In genomic region chr7:76165973-76166403, GRCh38 we compare ENCODE assay signal across 8 cellular contexts. TPM values are rescaled to one million over a fixed set of nuclear protein-coding genes. Genes with fewer than 3 reads are reported as not detected.
DNase-seq lines count a peak whose midpoint lies in the region; TF ChIP-seq lines count a peak whose summit lies in the region.

No MANE protein-coding gene starts in this region.

- no peak for TF ChIP-seq EP300 in neural cell (conservative IDR thresholded peaks at IDR 0.05; ENCODE audit: poor library complexity, severe bottlenecking)

- H4K20me1 ChIP-seq in BLaER1 (no peaks in the 10 kb centered on the region), KMS-11 (ENCODE audit: insufficient read depth) (no peaks in the 10 kb centered on the region), neural cell (ENCODE audit: insufficient read depth) (no peaks in the 10 kb centered on the region)

- H3K4me1 ChIP-seq in BLaER1 (peaks cover 12% of the 10 kb centered on the region), KMS-11 (ENCODE audit: low read depth, poor library complexity, severe bottlenecking) (no peaks in the 10 kb centered on the region), duodenal mucosa (ENCODE audit: control insufficient read depth in 1 of 2, insufficient read depth in 2 of 2, low read length in 2 of 2) (no peaks in the 10 kb centered on the region)

- H3K27me3 ChIP-seq in BLaER1 (peaks cover 17% of the 10 kb centered on the region; the same call in 1 of the 2 replicates), KMS-11 (ENCODE audit: insufficient read depth, low read depth) (no peaks in the 10 kb centered on the region), duodenal mucosa (ENCODE audit: control insufficient read depth in 1 of 2, insufficient read depth in 2 of 2, low read length in 2 of 2) (no peaks in the 10 kb centered on the region), neural cell (ENCODE audit: insufficient read depth, low read depth, low read length) (no peaks in the 10 kb centered on the region)

- no peak for DNase-seq in NAMALWA (ENCODE audit: low spot score)
- no peak for DNase-seq in COLO668 (lab: John Stamatoyannopoulos, UW; ENCODE audit: unreplicated experiment)
- no peak for DNase-seq in GM03348 (ENCODE audit: low spot score)
- DNase-seq in stimulated activated CD8-positive, alpha-beta memory T cell treated with anti-CD3 and anti-CD28 coated beads, Interleukin-4, amount 100 ng/mL, for 48 hours, result no peak

- TF ChIP-seq CTCF in KMS-11 (conservative IDR thresholded peaks at IDR 0.05; ENCODE audit: low read depth, low read length) (no peak), neural cell (IDR thresholded peaks at IDR 0.05; ENCODE audit: poor library complexity, severe bottlenecking) (no peak)

- H3K36me3 ChIP-seq in BLaER1 (no peaks in the 10 kb centered on the region), KMS-11 (ENCODE audit: insufficient read depth) (no peaks in the 10 kb centered on the region), duodenal mucosa (ENCODE audit: control insufficient read depth in 1 of 2, insufficient read depth in 2 of 2, low read length in 2 of 2) (no peaks in the 10 kb centered on the region), neural cell (ENCODE audit: insufficient read depth, low read length) (no peaks in the 10 kb centered on the region)

- no peaks in the 10 kb centered on the region for H3K9me3 ChIP-seq in BLaER1
- no peaks in the 10 kb centered on the region for H3K9me3 ChIP-seq in duodenal mucosa (ENCODE audit: control insufficient read depth in 1 of 2, low read length in 2 of 2)
- no peaks in the 10 kb centered on the region for H3K9me3 ChIP-seq in neural cell (ENCODE audit: low read length)

- TF ChIP-seq RAD21 in neural cell (conservative IDR thresholded peaks at IDR 0.05), result no peak

- 0 out of 2 replicates have a peak overlapping the region, but pooled peaks have one; percentile 26 for H3K27ac ChIP-seq in BLaER1
- H3K27ac ChIP-seq in KMS-11, result no peak overlapping the region
- peak overlapping the region; percentile 76 for H3K27ac ChIP-seq in duodenal mucosa (ENCODE audit: low read depth, low read length)
- peak overlapping the region; percentile 83 for H3K27ac ChIP-seq in neural cell (ENCODE audit: low read length)

- no peaks in the 10 kb centered on the region for H3F3A ChIP-seq in neural cell (ENCODE audit: insufficient read depth, low read length, poor library complexity, severe bottlenecking)

- H3K79me2 ChIP-seq in KMS-11 (ENCODE audit: insufficient read depth, low read depth) (no peaks in the 10 kb centered on the region), neural cell (replicated peaks; ENCODE audit: insufficient read depth, low read length) (no peaks in the 10 kb centered on the region)

- peak overlapping the region; percentile 20; the same call in 1 of the 2 replicates for H2AFZ ChIP-seq in KMS-11 (ENCODE audit: low read depth)
- peak overlapping the region; percentile 60 for H2AFZ ChIP-seq in neural cell (ENCODE audit: low read depth, low read length)

- H3K4me3 ChIP-seq in BLaER1 (peak overlapping the region; percentile 80), KMS-11 (IDR thresholded peaks at IDR 0.05; ENCODE audit: insufficient read depth, low read depth, low read length) (no peak overlapping the region), duodenal mucosa (ENCODE audit: low read depth in 1 of 2, low read length in 2 of 2) (peak overlapping the region; percentile 72 to 94), neural cell (ENCODE audit: low read length) (peak overlapping the region; percentile 87)

- peak overlapping the region; percentile 80 for H3K9ac ChIP-seq in BLaER1
- no peak overlapping the region for H3K9ac ChIP-seq in KMS-11
- peak overlapping the region; percentile 34 to 89 for H3K9ac ChIP-seq in duodenal mucosa (ENCODE audit: low read depth in 1 of 2, low read length in 2 of 2)
- H3K9ac ChIP-seq in neural cell (ENCODE audit: low read length), result peak overlapping the region; percentile 88

- H3K4me2 ChIP-seq in BLaER1 (peak overlapping the region; percentile 92), KMS-11 (no peak overlapping the region), neural cell (ENCODE audit: low read length) (no peak overlapping the region)

- H3K9me2 ChIP-seq in neural cell (ENCODE audit: insufficient read depth, low read length), result no peaks in the 10 kb centered on the region

TF ChIP-seq in neural cell, 6 proteins besides CTCF, POLR2A, EP300 and RAD21:
- TF ChIP-seq, protein P1, sequence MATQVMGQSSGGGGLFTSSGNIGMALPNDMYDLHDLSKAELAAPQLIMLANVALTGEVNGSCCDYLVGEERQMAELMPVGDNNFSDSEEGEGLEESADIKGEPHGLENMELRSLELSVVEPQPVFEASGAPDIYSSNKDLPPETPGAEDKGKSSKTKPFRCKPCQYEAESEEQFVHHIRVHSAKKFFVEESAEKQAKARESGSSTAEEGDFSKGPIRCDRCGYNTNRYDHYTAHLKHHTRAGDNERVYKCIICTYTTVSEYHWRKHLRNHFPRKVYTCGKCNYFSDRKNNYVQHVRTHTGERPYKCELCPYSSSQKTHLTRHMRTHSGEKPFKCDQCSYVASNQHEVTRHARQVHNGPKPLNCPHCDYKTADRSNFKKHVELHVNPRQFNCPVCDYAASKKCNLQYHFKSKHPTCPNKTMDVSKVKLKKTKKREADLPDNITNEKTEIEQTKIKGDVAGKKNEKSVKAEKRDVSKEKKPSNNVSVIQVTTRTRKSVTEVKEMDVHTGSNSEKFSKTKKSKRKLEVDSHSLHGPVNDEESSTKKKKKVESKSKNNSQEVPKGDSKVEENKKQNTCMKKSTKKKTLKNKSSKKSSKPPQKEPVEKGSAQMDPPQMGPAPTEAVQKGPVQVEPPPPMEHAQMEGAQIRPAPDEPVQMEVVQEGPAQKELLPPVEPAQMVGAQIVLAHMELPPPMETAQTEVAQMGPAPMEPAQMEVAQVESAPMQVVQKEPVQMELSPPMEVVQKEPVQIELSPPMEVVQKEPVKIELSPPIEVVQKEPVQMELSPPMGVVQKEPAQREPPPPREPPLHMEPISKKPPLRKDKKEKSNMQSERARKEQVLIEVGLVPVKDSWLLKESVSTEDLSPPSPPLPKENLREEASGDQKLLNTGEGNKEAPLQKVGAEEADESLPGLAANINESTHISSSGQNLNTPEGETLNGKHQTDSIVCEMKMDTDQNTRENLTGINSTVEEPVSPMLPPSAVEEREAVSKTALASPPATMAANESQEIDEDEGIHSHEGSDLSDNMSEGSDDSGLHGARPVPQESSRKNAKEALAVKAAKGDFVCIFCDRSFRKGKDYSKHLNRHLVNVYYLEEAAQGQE (IDR thresholded peaks at IDR 0.05; ENCODE audit: borderline replicate concordance), result no peak
- TF ChIP-seq EZH2 (IDR thresholded peaks at IDR 0.05; ENCODE audit: borderline replicate concordance, insufficient read depth, low read length, poor library complexity, severe bottlenecking), result no peak
TF ChIP-seq in neural cell: peak in this region for 0.

RNA-seq across cellular contexts. Expression of gene SRRM3, which starts 35.7 kb away (rescaled TPM):
- polyA plus RNA-seq in neural cell, result 34.9 and 36.3 TPM in 2 replicates
- polyA minus RNA-seq in neural cell, result 29.2 and 37.9 TPM in 2 replicates
